In genomic region chr2:28768422-28768821, GRCh38 we compare ENCODE assay signal across 1 cellular context.
A peak's percentile ranks its signal among the peaks of the same experiment; 100 is the strongest.
TF ChIP-seq lines count a peak whose summit lies in the region.

No MANE protein-coding gene starts in this region.

TF ChIP-seq in HepG2, 621 proteins besides CTCF, POLR2A, EP300 and RAD21:
- peak; percentile 97 for TF ChIP-seq ZNF12 (CRISPR knock-in tag; IDR thresholded peaks at IDR 0.05)
- TF ChIP-seq RCOR2 (CRISPR knock-in tag; IDR thresholded peaks at IDR 0.05) = no peak
